12 cellular contexts compared by ENCODE assay signal in genomic region chr18:46856975-46857374, GRCh38.
DNase-seq lines count a peak whose midpoint lies in the region; ATAC-seq and TF ChIP-seq lines count a peak whose summit lies in the region.
"Had no signal": no experiment of that assay in that cellular context is flagged by ENCODE, and none has a peak within 500 bp of the region (broad histone marks: within the 10 kb centered on the region; RNA-seq: fewer than 3 reads in every experiment).

No MANE protein-coding gene starts in this region.

- H3K27ac ChIP-seq in fibroblast of lung (ENCODE audit: insufficient read depth, low read length), result no peak overlapping the region
- H3K27ac ChIP-seq: SJSA1, thyroid gland, WERI-Rb-1 had no signal

- no peaks in the 10 kb centered on the region for H3K9me3 ChIP-seq in fibroblast of lung (ENCODE audit: control insufficient read depth, insufficient read depth, low read depth, low read length)
- H3K9me3 ChIP-seq: SJSA1, thyroid gland had no signal

- no peaks in the 10 kb centered on the region for H3K36me3 ChIP-seq in fibroblast of lung (ENCODE audit: control insufficient read depth, insufficient read depth, low read length)
- H3K36me3 ChIP-seq: thyroid gland had no signal

- no peaks in the 10 kb centered on the region for H3K27me3 ChIP-seq in fibroblast of lung (ENCODE audit: control insufficient read depth, insufficient read depth, low read length)
- H3K27me3 ChIP-seq: SJSA1, thyroid gland had no signal

- H3K4me2 ChIP-seq in fibroblast of lung (ENCODE audit: extremely low read depth, insufficient read depth, low read length), result no peak overlapping the region

- ATAC-seq in HG03108 (IDR thresholded peaks at IDR 0.05; ENCODE audit: unreplicated experiment), result no peak

- DNase-seq in NCI-H2171 treated with DMSO at 0.1 percent for 48 hours (lab: John Stamatoyannopoulos, UW), result peak; percentile 19
- no peak for DNase-seq in NCI-H2171 (lab: John Stamatoyannopoulos, UW)
- DNase-seq in NCI-H2196 treated with DMSO at 0.1 percent for 48 hours (lab: John Stamatoyannopoulos, UW; ENCODE audit: unreplicated experiment), result peak; percentile 15
- peak; percentile 7 to 12 for DNase-seq in fibroblast of lung (ENCODE audit: low read depth in 2 of 2)
- peak; percentile 78 for DNase-seq in superior temporal gyrus (ENCODE audit: extremely low spot score)
- no peak for DNase-seq in HuH-7 (ENCODE audit: low spot score)
- no peak for DNase-seq in HK-2 (ENCODE audit: unreplicated experiment)
- DNase-seq: effector memory CD4-positive, alpha-beta T cell; thyroid gland; WERI-Rb-1 had no signal

- no peaks in the 10 kb centered on the region for H3K4me1 ChIP-seq in fibroblast of lung (ENCODE audit: control insufficient read depth, extremely low read depth, insufficient read depth, low read length)
- H3K4me1 ChIP-seq: SJSA1 had no signal

- no peak overlapping the region for H2AFZ ChIP-seq in fibroblast of lung (ENCODE audit: low read length)

- H3K4me3 ChIP-seq in fibroblast of lung (replicated peaks in 1 of 4; ENCODE audit: control extremely low read depth in 1 of 4, insufficient read depth in 1 of 4, low read depth in 3 of 4, low read length in 4 of 4), result no peak overlapping the region
- H3K4me3 ChIP-seq: SJSA1, thyroid gland had no signal

- H4K20me1 ChIP-seq in fibroblast of lung (ENCODE audit: control insufficient read depth, extremely low read depth, insufficient read depth, low read length), result no peaks in the 10 kb centered on the region

- TF ChIP-seq CTCF in fibroblast of lung (conservative IDR thresholded peaks at IDR 0.05 in 1 of 2, IDR thresholded peaks at IDR 0.05 in 1 of 2; ENCODE audit: low read depth in 1 of 2, low read length in 2 of 2), result no peak

- no peak overlapping the region for H3K9ac ChIP-seq in fibroblast of lung (ENCODE audit: insufficient read depth, low read length)

- H3K79me2 ChIP-seq in fibroblast of lung (ENCODE audit: control insufficient read depth, insufficient read depth, low read length), result no peaks in the 10 kb centered on the region

Comparison
In these comparisons a context has a peak if more than half of its experiments do, and no peak if none do; other contexts are left out.
1. DNase-seq: peak in NCI-H2171 treated with DMSO at 0.1 percent for 48 hours (single experiment), NCI-H2196 treated with DMSO at 0.1 percent for 48 hours (single experiment), fibroblast of lung (2 of 2) and superior temporal gyrus (single experiment); none in NCI-H2171 (single experiment), HuH-7 (single experiment) and HK-2 (single experiment).